Comparison of ENCODE assay signal across 1 cellular context in genomic region chr16:9072806-9073341, GRCh38.
TF ChIP-seq lines count a peak whose summit lies in the region.

No MANE protein-coding gene starts in this region.

TF ChIP-seq in GM12878, 131 proteins besides CTCF, POLR2A, EP300 and RAD21 (continued from another document and continues in another):
- TF ChIP-seq IRF3 (IDR thresholded peaks at IDR 0.05) (no peak), ATF7 (IDR thresholded peaks at IDR 0.05; ENCODE audit: low read depth) (peak; percentile 45; the same call in 1 of the 2 replicates), SPI1 (IDR thresholded peaks at IDR 0.05; ENCODE audit: borderline replicate concordance, insufficient read depth, low read depth, low read length) (no peak), SREBF1 (IDR thresholded peaks at IDR 0.05; ENCODE audit: low read length) (no peak), ASH2L (IDR thresholded peaks at IDR 0.05; ENCODE audit: borderline replicate concordance, low read depth) (no peak), FOXM1 (IDR thresholded peaks at IDR 0.05; ENCODE audit: low read depth, low read length) (peak; percentile 66; the same call in 1 of the 2 replicates), SREBF2 (IDR thresholded peaks at IDR 0.05; ENCODE audit: low read length) (no peak), CREB1 (IDR thresholded peaks at IDR 0.05; ENCODE audit: low read depth) (peak; percentile 72), CBX5 (IDR thresholded peaks at IDR 0.05; ENCODE audit: low read depth) (no peak), ZNF592 (IDR thresholded peaks at IDR 0.05) (no peak), HDGF (IDR thresholded peaks at IDR 0.05) (no peak), RUNX3 (IDR thresholded peaks at IDR 0.05; ENCODE audit: low read length) (peak; percentile 92), BHLHE40 (IDR thresholded peaks at IDR 0.05; ENCODE audit: borderline replicate concordance in 1 of 2, low read depth in 2 of 2, low read length in 1 of 2) (no peak), CBX3 (IDR thresholded peaks at IDR 0.05; ENCODE audit: borderline replicate concordance, low read depth) (no peak), ZBTB33 (IDR thresholded peaks at IDR 0.05) (no peak), CEBPB (IDR thresholded peaks at IDR 0.05; ENCODE audit: borderline replicate concordance in 1 of 2, low read depth in 2 of 2, low read length in 2 of 2) (peak in 1 of 2 experiments; percentile 60; a peak in 1 of 4 replicates), SIN3A (IDR thresholded peaks at IDR 0.05; ENCODE audit: low read depth, low read length) (no peak), ZNF274 (IDR thresholded peaks at IDR 0.05; ENCODE audit: insufficient read depth, insufficient read length) (no peak), SMAD5 (IDR thresholded peaks at IDR 0.05; ENCODE audit: low read depth) (no peak), EGR1 (IDR thresholded peaks at IDR 0.05; ENCODE audit: borderline replicate concordance in 1 of 2, low read depth in 2 of 2, low read length in 2 of 2) (no peak), JUNB (IDR thresholded peaks at IDR 0.05) (0 out of 2 replicates have a peak, but pooled peaks have one; percentile 33), SKIL (IDR thresholded peaks at IDR 0.05; ENCODE audit: low read depth, poor library complexity, severe bottlenecking) (peak; percentile 33), ZBTB40 (IDR thresholded peaks at IDR 0.05; ENCODE audit: borderline replicate concordance) (peak; percentile 37; the same call in 1 of the 2 replicates), ZBED1 (IDR thresholded peaks at IDR 0.05; ENCODE audit: borderline replicate concordance) (peak; percentile 72; the same call in 1 of the 2 replicates), CBFB (IDR thresholded peaks at IDR 0.05; ENCODE audit: low read depth) (peak; percentile 78), ZNF207 (IDR thresholded peaks at IDR 0.05; ENCODE audit: borderline replicate concordance) (no peak), POLR2AphosphoS2 (IDR thresholded peaks at IDR 0.05; ENCODE audit: low read depth, low read length) (no peak), MTA3 (IDR thresholded peaks at IDR 0.05; ENCODE audit: borderline replicate concordance, low read length) (peak; percentile 28; the same call in 1 of the 2 replicates), ATF2 (IDR thresholded peaks at IDR 0.05; ENCODE audit: low read length) (peak; percentile 64; the same call in 1 of the 2 replicates), RELB (IDR thresholded peaks at IDR 0.05; ENCODE audit: low read depth) (no peak), BCLAF1 (IDR thresholded peaks at IDR 0.05) (no peak), STAT1 (conservative IDR thresholded peaks at IDR 0.05) (no peak), ZNF622 (IDR thresholded peaks at IDR 0.05) (no peak), POLR2AphosphoS5 (IDR thresholded peaks at IDR 0.05; ENCODE audit: low read length) (no peak), TARDBP (IDR thresholded peaks at IDR 0.05; ENCODE audit: borderline replicate concordance) (no peak), RBBP5 (conservative IDR thresholded peaks at IDR 0.05) (no peak), MAX (IDR thresholded peaks at IDR 0.05; ENCODE audit: low read depth, low read length) (no peak), RCOR1 (conservative IDR thresholded peaks at IDR 0.05; ENCODE audit: low read depth, low read length) (no peak), NFYA (IDR thresholded peaks at IDR 0.05; ENCODE audit: borderline replicate concordance, low read depth, low read length) (no peak), ZNF217 (IDR thresholded peaks at IDR 0.05) (no peak), POU2F2 (IDR thresholded peaks at IDR 0.05; ENCODE audit: borderline replicate concordance, low read depth, low read length) (no peak), RAD51 (IDR thresholded peaks at IDR 0.05) (no peak), TAF1 (IDR thresholded peaks at IDR 0.05; ENCODE audit: borderline replicate concordance, low read depth, low read length) (no peak)
